Comparison of ENCODE assay signal across 1 cellular context in genomic region chr17:42246515-42246914, GRCh38.
TF ChIP-seq lines count a peak whose summit lies in the region.

No MANE protein-coding gene starts in this region.

TF ChIP-seq in HepG2, 621 proteins besides CTCF, POLR2A, EP300 and RAD21 (continued from another document and continues in another):
- peak; percentile 85 for TF ChIP-seq TEAD3 (CRISPR knock-in tag; optimal IDR thresholded peaks at IDR 0.05; ENCODE audit: borderline replicate concordance)
- no peak for TF ChIP-seq RNF219 (CRISPR knock-in tag; IDR thresholded peaks at IDR 0.05)
- no peak for TF ChIP-seq NFRKB (IDR thresholded peaks at IDR 0.05)
- no peak for TF ChIP-seq AKNA (CRISPR knock-in tag; IDR thresholded peaks at IDR 0.05; ENCODE audit: borderline replicate concordance)
- TF ChIP-seq CENPT (CRISPR knock-in tag; IDR thresholded peaks at IDR 0.05; ENCODE audit: low read depth) = no peak
- TF ChIP-seq RXRB (CRISPR knock-in tag; IDR thresholded peaks at IDR 0.05; ENCODE audit: borderline replicate concordance) = peak; percentile 69
- no peak for TF ChIP-seq ZNF143 (CRISPR knock-in tag; IDR thresholded peaks at IDR 0.05)
- TF ChIP-seq STAT6 (CRISPR knock-in tag; IDR thresholded peaks at IDR 0.05; ENCODE audit: borderline replicate concordance) = no peak
- TF ChIP-seq SMC3 (IDR thresholded peaks at IDR 0.05; ENCODE audit: low read length) = peak; percentile 15; the same call in 1 of the 2 replicates
- TF ChIP-seq MXD1 (CRISPR knock-in tag; IDR thresholded peaks at IDR 0.05) = no peak
- TF ChIP-seq IKZF1 (IDR thresholded peaks at IDR 0.05) = no peak
- TF ChIP-seq HOXA3 (CRISPR knock-in tag; IDR thresholded peaks at IDR 0.05) = peak; percentile 31; the same call in 1 of the 2 replicates
- TF ChIP-seq BCL6 (CRISPR knock-in tag; IDR thresholded peaks at IDR 0.05) = peak; percentile 53
- no peak for TF ChIP-seq TIGD3 (CRISPR knock-in tag; IDR thresholded peaks at IDR 0.05; ENCODE audit: borderline replicate concordance)
- peak; percentile 93 for TF ChIP-seq FOSL2 (CRISPR knock-in tag; IDR thresholded peaks at IDR 0.05)
- 0 out of 2 replicates have a peak, but pooled peaks have one; percentile 34 for TF ChIP-seq HNF1B (CRISPR knock-in tag; IDR thresholded peaks at IDR 0.05)
- TF ChIP-seq REPIN1 (CRISPR knock-in tag; IDR thresholded peaks at IDR 0.05; ENCODE audit: borderline replicate concordance, low read depth) = no peak
- peak; percentile 78; the same call in 1 of the 2 replicates for TF ChIP-seq ZNF121 (CRISPR knock-in tag; IDR thresholded peaks at IDR 0.05)
- TF ChIP-seq GMEB2 (CRISPR knock-in tag; IDR thresholded peaks at IDR 0.05; ENCODE audit: low read depth) = no peak
- no peak for TF ChIP-seq NRL (CRISPR knock-in tag; IDR thresholded peaks at IDR 0.05; ENCODE audit: borderline replicate concordance)
- no peak for TF ChIP-seq MAF1 (CRISPR knock-in tag; IDR thresholded peaks at IDR 0.05; ENCODE audit: borderline replicate concordance)
- no peak; the same call in 1 of the 2 replicates for TF ChIP-seq MIXL1 (CRISPR knock-in tag; IDR thresholded peaks at IDR 0.05)
- no peak for TF ChIP-seq STAT5B (CRISPR knock-in tag; IDR thresholded peaks at IDR 0.05)
- TF ChIP-seq SP140L (CRISPR knock-in tag; IDR thresholded peaks at IDR 0.05; ENCODE audit: borderline replicate concordance) = no peak
- peak; percentile 88 for TF ChIP-seq RARA (CRISPR knock-in tag; IDR thresholded peaks at IDR 0.05)
- no peak for TF ChIP-seq ZNF382 (CRISPR knock-in tag; IDR thresholded peaks at IDR 0.05; ENCODE audit: borderline replicate concordance)
- no peak for TF ChIP-seq DDIT3 (CRISPR knock-in tag; IDR thresholded peaks at IDR 0.05)
- TF ChIP-seq ZNF879 (CRISPR knock-in tag; IDR thresholded peaks at IDR 0.05) = no peak
- no peak for TF ChIP-seq SNAPC4 (CRISPR knock-in tag; IDR thresholded peaks at IDR 0.05)
- TF ChIP-seq HMGA1 (CRISPR knock-in tag; conservative IDR thresholded peaks at IDR 0.05) = no peak
- no peak for TF ChIP-seq SETDB1 (CRISPR knock-in tag; IDR thresholded peaks at IDR 0.05; ENCODE audit: borderline replicate concordance)
- no peak for TF ChIP-seq PAX8 (CRISPR knock-in tag; IDR thresholded peaks at IDR 0.05; ENCODE audit: borderline replicate concordance)
- no peak for TF ChIP-seq CSRNP1 (CRISPR knock-in tag; IDR thresholded peaks at IDR 0.05)
- no peak for TF ChIP-seq XBP1 (CRISPR knock-in tag; IDR thresholded peaks at IDR 0.05)
- TF ChIP-seq CREM (IDR thresholded peaks at IDR 0.05) = peak; percentile 45; the same call in 1 of the 2 replicates
- no peak for TF ChIP-seq CREM (CRISPR knock-in tag; IDR thresholded peaks at IDR 0.05)
- no peak for TF ChIP-seq EZH2 (conservative IDR thresholded peaks at IDR 0.05; ENCODE audit: low read depth, low read length)
- TF ChIP-seq STAG1 (CRISPR knock-in tag; IDR thresholded peaks at IDR 0.05) = peak; percentile 49
- TF ChIP-seq ZNF670 (CRISPR knock-in tag; IDR thresholded peaks at IDR 0.05; ENCODE audit: borderline replicate concordance) = no peak
